In the genomic region with DNA sequence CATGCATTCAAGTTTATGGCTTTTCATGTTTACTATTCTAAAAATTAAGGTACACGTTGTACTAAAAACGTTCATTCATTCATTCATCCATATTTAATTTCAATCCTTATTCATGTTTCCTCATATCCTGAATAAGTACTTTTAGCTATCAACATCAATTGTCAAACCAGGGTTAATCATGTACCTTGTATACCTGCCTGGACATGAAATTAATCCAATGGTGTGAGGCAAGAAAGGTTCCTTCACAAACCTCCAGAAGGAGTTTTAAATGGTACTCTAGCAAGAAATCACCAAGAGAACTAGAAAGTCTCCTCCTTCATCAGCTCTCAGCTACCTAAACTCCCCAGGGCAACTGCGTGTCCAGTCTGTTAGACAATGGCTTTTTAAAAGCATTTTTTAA, we compare ENCODE assay signal across 16 cellular contexts.
"Had no signal": no experiment of that assay in that cellular context is flagged by ENCODE, and none has a peak within 500 bp of the region (broad histone marks: within the 10 kb centered on the region; RNA-seq: fewer than 3 reads in every experiment).

No MANE protein-coding gene starts in this region.

- H3K27me3 Mint-ChIP-seq: activated CD4-positive, alpha-beta T cell treated with anti-CD3 and anti-CD28 coated beads, Interleukin-2, amount 10 ng/mL, durations not matched to agents 7 days and 5 days; activated naive CD8-positive, alpha-beta T cell treated with anti-CD3 and anti-CD28 coated beads for 36 hours; activated T-helper 17 cell treated with anti-CD3 and anti-CD28 coated beads, Interleukin-2, amount 50 U/mL, for 72 hours had no signal

- H3K36me3 ChIP-seq: cardiac muscle cell, tibial artery had no signal

- H3K9ac ChIP-seq: neural progenitor cell, parathyroid adenoma had no signal

- H3K4me3 ChIP-seq: cardiac muscle cell, coronary artery, hepatocyte, neural progenitor cell, SK-N-MC, skin epidermis, tibial artery had no signal

- H3K27ac ChIP-seq: cardiac muscle cell, coronary artery, hepatocyte, neural progenitor cell, parathyroid adenoma, SK-N-MC, skin epidermis, tibial artery had no signal

- H3K4me3 Mint-ChIP-seq: activated CD4-positive, alpha-beta T cell treated with anti-CD3 and anti-CD28 coated beads, Interleukin-2, amount 10 ng/mL, durations not matched to agents 7 days and 5 days; activated naive CD8-positive, alpha-beta T cell treated with anti-CD3 and anti-CD28 coated beads for 36 hours; activated T-helper 17 cell treated with anti-CD3 and anti-CD28 coated beads, Interleukin-2, amount 50 U/mL, for 72 hours; neural progenitor cell; WTC11 had no signal

- H3K27ac Mint-ChIP-seq: activated CD4-positive, alpha-beta T cell treated with anti-CD3 and anti-CD28 coated beads, Interleukin-2, amount 10 ng/mL, durations not matched to agents 7 days and 5 days; activated naive CD8-positive, alpha-beta T cell treated with anti-CD3 and anti-CD28 coated beads for 36 hours; activated T-helper 17 cell treated with anti-CD3 and anti-CD28 coated beads, Interleukin-2, amount 50 U/mL, for 72 hours; neural progenitor cell; WTC11 had no signal

- H2AFZ ChIP-seq: hepatocyte, neural progenitor cell, parathyroid adenoma had no signal

- H3K79me2 ChIP-seq: parathyroid adenoma had no signal

- DNase-seq: activated CD4-positive, alpha-beta T cell treated with anti-CD3 and anti-CD28 coated beads, Interleukin-2, amount 10 ng/mL, durations not matched to agents 7 days and 5 days; activated naive CD8-positive, alpha-beta T cell treated with anti-CD3 and anti-CD28 coated beads for 36 hours; activated T-cell treated with anti-CD3 and anti-CD28 coated beads for 4 hours; aorta; effector CD8-positive, alpha-beta T cell; left ventricle myocardium superior; tibial artery had no signal

- H3K4me2 ChIP-seq: hepatocyte, neural progenitor cell had no signal

- H3K4me1 ChIP-seq: parathyroid adenoma, tibial artery had no signal

- H3K27me3 ChIP-seq: cardiac muscle cell, hepatocyte, neural progenitor cell, tibial artery had no signal
